ENCODE assay signal across 25 cellular contexts in genomic region chr4:16788893-16789292, GRCh38.
"Had no signal": no experiment of that assay in that cellular context is flagged by ENCODE, and none has a peak within 500 bp of the region (broad histone marks: within the 10 kb centered on the region; RNA-seq: fewer than 3 reads in every experiment).

No MANE protein-coding gene starts in this region.

- DNase-seq: cortex of kidney; dorsolateral prefrontal cortex; effector CD8-positive, alpha-beta T cell; esophagus squamous epithelium; foreskin fibroblast; immature natural killer cell; left ventricle myocardium inferior; lower lobe of right lung; naive B cell; retina; right lobe of liver; stimulated activated CD4-positive, alpha-beta T cell treated with anti-CD3 and anti-CD28 coated beads, Interleukin-4, amount 100 ng/mL, for 1 hour; stimulated activated CD8-positive, alpha-beta memory T cell treated with anti-CD3 and anti-CD28 coated beads, Interleukin-4, amount 100 ng/mL, for 48 hours; tibial artery; upper lobe of right lung had no signal

- FAIRE-seq: endometrium, keratinocyte had no signal

- H3K27ac Mint-ChIP-seq: immature natural killer cell; memory B cell; nephron; stimulated activated effector memory CD8-positive, alpha-beta T cell treated with anti-CD3 and anti-CD28 coated beads, Interleukin-12 subunit alpha, Interleukin-12 subunit beta, amount 100 ng/mL, for 72 hours; stimulated activated naive CD8-positive, alpha-beta T cell treated with anti-CD3 and anti-CD28 coated beads, Interleukin-15, Interleukin-2, amounts not matched to agents 100 ng/mL and 50 ng/mL, for 24 hours had no signal

- ATAC-seq: gastroesophageal sphincter; lower lobe of right lung; right lobe of liver; stimulated activated effector memory CD8-positive, alpha-beta T cell treated with anti-CD3 and anti-CD28 coated beads, Interleukin-12 subunit alpha, Interleukin-12 subunit beta, amount 100 ng/mL, for 72 hours; upper lobe of right lung had no signal

- H3K9ac ChIP-seq: parathyroid adenoma had no signal

- H3K9me3 Mint-ChIP-seq: immature natural killer cell; memory B cell; naive B cell; nephron; stimulated activated effector memory CD8-positive, alpha-beta T cell treated with anti-CD3 and anti-CD28 coated beads, Interleukin-12 subunit alpha, Interleukin-12 subunit beta, amount 100 ng/mL, for 72 hours; stimulated activated naive CD8-positive, alpha-beta T cell treated with anti-CD3 and anti-CD28 coated beads, Interleukin-15, Interleukin-2, amounts not matched to agents 100 ng/mL and 50 ng/mL, for 24 hours had no signal

- H3K27me3 Mint-ChIP-seq: memory B cell; naive B cell; stimulated activated naive CD8-positive, alpha-beta T cell treated with anti-CD3 and anti-CD28 coated beads, Interleukin-15, Interleukin-2, amounts not matched to agents 100 ng/mL and 50 ng/mL, for 24 hours had no signal

- H3K36me3 Mint-ChIP-seq: immature natural killer cell; memory B cell; naive B cell; stimulated activated effector memory CD8-positive, alpha-beta T cell treated with anti-CD3 and anti-CD28 coated beads, Interleukin-12 subunit alpha, Interleukin-12 subunit beta, amount 100 ng/mL, for 72 hours had no signal

- H3K36me3 ChIP-seq: esophagus squamous epithelium, gastroesophageal sphincter, left ventricle myocardium inferior, lower lobe of right lung, prostate gland, right lobe of liver, tibial artery, upper lobe of right lung, vagina had no signal

- H3K79me2 ChIP-seq: parathyroid adenoma had no signal

- H3K27me3 ChIP-seq: dorsolateral prefrontal cortex, esophagus squamous epithelium, gastroesophageal sphincter, right lobe of liver, tibial artery, upper lobe of right lung, vagina had no signal

- H3K4me3 ChIP-seq: dorsolateral prefrontal cortex, esophagus squamous epithelium, gastroesophageal sphincter, left ventricle myocardium inferior, lower lobe of right lung, prostate gland, right lobe of liver, tibial artery, upper lobe of right lung, vagina had no signal

- H3K4me1 ChIP-seq: esophagus squamous epithelium, gastroesophageal sphincter, parathyroid adenoma, prostate gland, right lobe of liver, tibial artery, upper lobe of right lung, vagina had no signal

- H2AFZ ChIP-seq: parathyroid adenoma had no signal

- H3K27ac ChIP-seq: esophagus squamous epithelium, gastroesophageal sphincter, left ventricle myocardium inferior, lower lobe of right lung, parathyroid adenoma, prostate gland, right lobe of liver, tibial artery, upper lobe of right lung, vagina had no signal

- H3K4me3 Mint-ChIP-seq: immature natural killer cell; memory B cell; naive B cell; nephron; stimulated activated effector memory CD8-positive, alpha-beta T cell treated with anti-CD3 and anti-CD28 coated beads, Interleukin-12 subunit alpha, Interleukin-12 subunit beta, amount 100 ng/mL, for 72 hours; stimulated activated naive CD8-positive, alpha-beta T cell treated with anti-CD3 and anti-CD28 coated beads, Interleukin-15, Interleukin-2, amounts not matched to agents 100 ng/mL and 50 ng/mL, for 24 hours had no signal

- H3K9me3 ChIP-seq: esophagus squamous epithelium, gastroesophageal sphincter, left ventricle myocardium inferior, lower lobe of right lung, prostate gland, right lobe of liver, tibial artery, upper lobe of right lung, vagina had no signal

- H3K4me1 Mint-ChIP-seq: immature natural killer cell; memory B cell; naive B cell; stimulated activated effector memory CD8-positive, alpha-beta T cell treated with anti-CD3 and anti-CD28 coated beads, Interleukin-12 subunit alpha, Interleukin-12 subunit beta, amount 100 ng/mL, for 72 hours had no signal
